ENCODE assay signal across 8 cellular contexts in genomic region chr12:120469450-120470149, GRCh38. TPM values are rescaled to one million over a fixed set of nuclear protein-coding genes. Genes with fewer than 3 reads are reported as not detected.
DNase-seq lines count a peak whose midpoint lies in the region; ATAC-seq and TF ChIP-seq lines count a peak whose summit lies in the region.

A gene with protein sequence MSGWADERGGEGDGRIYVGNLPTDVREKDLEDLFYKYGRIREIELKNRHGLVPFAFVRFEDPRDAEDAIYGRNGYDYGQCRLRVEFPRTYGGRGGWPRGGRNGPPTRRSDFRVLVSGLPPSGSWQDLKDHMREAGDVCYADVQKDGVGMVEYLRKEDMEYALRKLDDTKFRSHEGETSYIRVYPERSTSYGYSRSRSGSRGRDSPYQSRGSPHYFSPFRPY (minus strand): TSS chr12:120469748. CDS start chr12:120469609, 139 bp downstream.

- H3K9ac ChIP-seq in PC-3 (ENCODE audit: low read length) (peak within 1 kb of the TSS; percentile 87), muscle layer of colon (ENCODE audit: low read length) (peak within 1 kb of the TSS; percentile 88)

- H3K9me3 ChIP-seq in PC-3 (ENCODE audit: low read length): no peaks in the 10 kb centered on the region
- H3K9me3 ChIP-seq in esophagus (ENCODE audit: control insufficient read depth in 2 of 2, insufficient read depth in 1 of 2, low read depth in 1 of 2, low read length in 1 of 2): no peaks in the 10 kb centered on the region
- no peaks in the 10 kb centered on the region for H3K9me3 ChIP-seq in muscle layer of colon (ENCODE audit: low read length)

- intact Hi-C loops in PC-3 (cut with micrococcal nuclease): loop anchor here (2.0 kb wide), 2 partner anchors 31 to 59 kb away; partner anchors contain the start of genes COQ5 and COX6A1

- H2AFZ ChIP-seq in PC-3 (ENCODE audit: low read length): peak within 1 kb of the TSS; percentile 86

- H3K27me3 ChIP-seq in PC-3 (ENCODE audit: low read length): no peaks in the 10 kb centered on the region
- no peaks in the 10 kb centered on the region for H3K27me3 ChIP-seq in esophagus (ENCODE audit: control insufficient read depth in 1 of 2, insufficient read depth in 2 of 2, low read length in 2 of 2)
- H3K27me3 ChIP-seq in muscle layer of colon (ENCODE audit: control insufficient read depth in 1 of 2, insufficient read depth in 2 of 2, low read length in 2 of 2): no peaks in the 10 kb centered on the region

- TF ChIP-seq CTCF in PC-3 (conservative IDR thresholded peaks at IDR 0.05; ENCODE audit: low read depth, low read length): peak; percentile 92

- POLR2A ChIA-PET in PC-3 (lab: Charles Lee; ENCODE audit: unreplicated experiment): interaction anchor here (0.6 kb wide), 1 partner anchor 28 kb away, joined by 3 read pairs; no protein-coding TSS in a partner anchor

- peak within 1 kb of the TSS; percentile 89 for H3K4me3 ChIP-seq in Jurkat, Clone E6-1 (ENCODE audit: low read length)
- H3K4me3 ChIP-seq in PC-3 (ENCODE audit: low read length) (peak within 1 kb of the TSS; percentile 95), esophagus (ENCODE audit: low read depth in 1 of 2, low read length in 2 of 2) (peak within 1 kb of the TSS; percentile 94 to 95), muscle layer of colon (ENCODE audit: low read depth in 1 of 2, low read length in 2 of 2) (peak within 1 kb of the TSS; percentile 75 to 91)

- H4K20me1 ChIP-seq in PC-3 (ENCODE audit: low read length): peaks cover 36% of the 10 kb centered on the region

- DNase-seq in DMS153 treated with DMSO at 0.1 percent for 48 hours (lab: John Stamatoyannopoulos, UW; ENCODE audit: unreplicated experiment): peak; percentile 95
- peak; percentile 94 for DNase-seq in Jurkat, Clone E6-1 (ENCODE audit: low read depth, low spot score)
- peak; percentile 98 for DNase-seq in PC-3
- DNase-seq in activated T-cell treated with anti-CD3 and anti-CD28 coated beads, Interleukin-2, amount 50 U/mL, for 1 hour: peak; percentile 97
- DNase-seq in stimulated activated CD8-positive, alpha-beta memory T cell treated with anti-CD3 and anti-CD28 coated beads, Interleukin-7, amount 100 ng/mL, for 24 hours (ENCODE audit: low read depth): peak; percentile 93

- H3K27ac ChIP-seq in PC-3 (ENCODE audit: low read length) (peak within 1 kb of the TSS; percentile 66), esophagus (ENCODE audit: low read depth in 2 of 2, low read length in 1 of 2) (peak within 1 kb of the TSS; percentile 89 to 93), muscle layer of colon (ENCODE audit: low read depth, low read length) (peak within 1 kb of the TSS; percentile 87)

- peaks cover 82% of the 10 kb centered on the region for H3K79me2 ChIP-seq in PC-3 (ENCODE audit: low read length)

- peaks cover 34% of the 10 kb centered on the region for H3K4me1 ChIP-seq in PC-3 (ENCODE audit: insufficient read depth, low read length)
- H3K4me1 ChIP-seq in esophagus (ENCODE audit: control insufficient read depth in 2 of 2, insufficient read depth in 2 of 2, low read length in 1 of 2): peaks cover 0 to 7% of the 10 kb centered on the region in 2 donors
- peaks cover 36% of the 10 kb centered on the region for H3K4me1 ChIP-seq in muscle layer of colon (ENCODE audit: insufficient read depth, low read length)

- CTCF ChIA-PET in PC-3 (lab: Charles Lee): interaction anchor here (0.6 kb wide), 1 partner anchor 19 kb away, joined by 4 read pairs; no protein-coding TSS in a partner anchor

- ATAC-seq in GM21619 (IDR thresholded peaks at IDR 0.05; ENCODE audit: unreplicated experiment) (peak; percentile 84), PC-3 (peak; percentile 78)

- H3F3A ChIP-seq in PC-3 (ENCODE audit: low read length, unreplicated experiment): peaks cover 5% of the 10 kb centered on the region

- peak within 1 kb of the TSS; percentile 95 for H3K4me2 ChIP-seq in PC-3 (ENCODE audit: low read length)

- H3K36me3 ChIP-seq in PC-3 (ENCODE audit: low read depth, low read length) (peaks cover 18% of the 10 kb centered on the region), esophagus (ENCODE audit: control insufficient read depth in 2 of 2, insufficient read depth in 2 of 2, low read length in 1 of 2) (peaks cover 2 to 7% of the 10 kb centered on the region in 2 donors), muscle layer of colon (ENCODE audit: insufficient read depth, low read length) (peaks cover 13% of the 10 kb centered on the region)

- H3K9me2 ChIP-seq in PC-3 (replicated peaks; ENCODE audit: low read length): no peaks in the 10 kb centered on the region

- 0% methylated on average over 86 to 88 of the region's 88 CpGs for WGBS in esophagus, 2 donors

- BruUV-seq in PC-3 (replicated peaks; lab: Mats Ljungman, UMichigan): no TSS peak

RNA-seq across cellular contexts. Expression of the gene that starts here (rescaled TPM):
- polyA plus RNA-seq in Jurkat, Clone E6-1 (2012; ENCODE audit: insufficient read depth, insufficient read length): 333 TPM
- 319 and 382 TPM in 2 replicates for total RNA-seq in PC-3 (2014; rRNA removed)
- polyA plus RNA-seq in esophagus: 100 to 1,000 TPM; 119 to 133 TPM

Comparison
In these comparisons a context has a peak if more than half of its experiments do, and no peak if none do; other contexts are left out.
1. Peak in every context shown above with its lines: DNase-seq, ATAC-seq, H3K4me3 ChIP-seq and H3K27ac ChIP-seq.